1 cellular context compared by ENCODE assay signal in the genomic region with DNA sequence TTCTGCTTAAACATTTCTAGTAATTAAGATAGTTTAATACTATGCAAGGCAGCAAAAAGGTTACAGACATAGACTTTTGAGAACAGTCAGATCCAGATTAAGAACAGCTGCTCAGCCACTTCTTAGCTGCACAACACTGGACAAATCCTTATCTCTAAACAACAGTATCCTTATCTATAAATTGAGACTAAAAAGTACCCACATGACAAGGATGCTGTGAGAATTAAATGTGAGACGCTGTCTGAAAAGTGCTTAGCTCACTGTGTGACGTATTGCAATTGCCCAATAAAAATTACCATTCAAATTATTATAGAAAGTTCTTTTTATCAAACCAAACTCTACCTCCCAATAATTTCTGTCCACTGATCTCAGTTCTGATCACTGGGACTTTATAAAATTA.
TF ChIP-seq lines count a peak whose summit lies in the region.

No MANE protein-coding gene starts in this region.

TF ChIP-seq in K562, 482 proteins besides CTCF, POLR2A, EP300 and RAD21 (continued from another document):
- TF ChIP-seq, protein P1, sequence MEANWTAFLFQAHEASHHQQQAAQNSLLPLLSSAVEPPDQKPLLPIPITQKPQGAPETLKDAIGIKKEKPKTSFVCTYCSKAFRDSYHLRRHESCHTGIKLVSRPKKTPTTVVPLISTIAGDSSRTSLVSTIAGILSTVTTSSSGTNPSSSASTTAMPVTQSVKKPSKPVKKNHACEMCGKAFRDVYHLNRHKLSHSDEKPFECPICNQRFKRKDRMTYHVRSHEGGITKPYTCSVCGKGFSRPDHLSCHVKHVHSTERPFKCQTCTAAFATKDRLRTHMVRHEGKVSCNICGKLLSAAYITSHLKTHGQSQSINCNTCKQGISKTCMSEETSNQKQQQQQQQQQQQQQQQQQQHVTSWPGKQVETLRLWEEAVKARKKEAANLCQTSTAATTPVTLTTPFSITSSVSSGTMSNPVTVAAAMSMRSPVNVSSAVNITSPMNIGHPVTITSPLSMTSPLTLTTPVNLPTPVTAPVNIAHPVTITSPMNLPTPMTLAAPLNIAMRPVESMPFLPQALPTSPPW (CRISPR knock-in tag; IDR thresholded peaks at IDR 0.05): no peak
- TF ChIP-seq ZFPM2 (CRISPR knock-in tag; IDR thresholded peaks at IDR 0.05) (no peak), ETS2 (tag; IDR thresholded peaks at IDR 0.05; ENCODE audit: borderline replicate concordance, poor library complexity, severe bottlenecking) (no peak), ZNF77 (CRISPR knock-in tag; IDR thresholded peaks at IDR 0.05) (no peak), TRIM28 (IDR thresholded peaks at IDR 0.05) (no peak), ERF (CRISPR knock-in tag; IDR thresholded peaks at IDR 0.05) (no peak), MTA2 (IDR thresholded peaks at IDR 0.05; ENCODE audit: low read depth) (peak; percentile 61), WHSC1 (IDR thresholded peaks at IDR 0.05; ENCODE audit: low read length) (no peak), HNRNPUL1 (IDR thresholded peaks at IDR 0.05; ENCODE audit: low read length) (no peak), IRF2 (CRISPR knock-in tag; IDR thresholded peaks at IDR 0.05) (no peak), CREB1 (IDR thresholded peaks at IDR 0.05) (peak; percentile 29; the same call in 1 of the 2 replicates), CREB1 (CRISPR knock-in tag; IDR thresholded peaks at IDR 0.05) (peak; percentile 20; the same call in 1 of the 2 replicates), ADNP (tag; IDR thresholded peaks at IDR 0.05) (no peak)
